11 cellular contexts compared by ENCODE assay signal in genomic region chrX:2351999-2352995, GRCh38.
DNase-seq lines count a peak whose midpoint lies in the region; ATAC-seq, FAIRE-seq and TF ChIP-seq lines count a peak whose summit lies in the region.
"Had no signal": no experiment of that assay in that cellular context is flagged by ENCODE, and none has a peak within 500 bp of the region (broad histone marks: within the 10 kb centered on the region; RNA-seq: fewer than 3 reads in every experiment).

No MANE protein-coding gene starts in this region.

- TF ChIP-seq POLR2A in H54 (IDR thresholded peaks at IDR 0.05; ENCODE audit: low read depth, low read length): no peak
- TF ChIP-seq POLR2A in thyroid gland (IDR thresholded peaks at IDR 0.05): no peak

- H3K4me3 ChIP-seq in cardiac fibroblast (replicated peaks in 1 of 2; ENCODE audit: low read depth in 2 of 2, low read length in 2 of 2) (no peak overlapping the region), thyroid gland (replicated peaks in 1 of 3) (no peak overlapping the region)
- H3K4me3 ChIP-seq in CD4-positive, alpha-beta memory T cell (ENCODE audit: low read length in 2 of 2): no peak overlapping the region

- 89 to 92% methylated on average over 18 to 19 of the region's 19 CpGs for WGBS in thyroid gland, 2 donors

- DNase-seq in ACHN: peak; percentile 51
- peak; percentile 52 for DNase-seq in H54 (ENCODE audit: insufficient read length, low spot score)
- DNase-seq in cardiac fibroblast (ENCODE audit: low read depth in 2 of 2): peak; percentile 71 to 85
- peak; percentile 78 for DNase-seq in kidney tubule cell (ENCODE audit: low spot score)
- no peak for DNase-seq in CD4-positive, alpha-beta memory T cell
- DNase-seq in CD4-positive, alpha-beta T cell: no peak
- no peak for DNase-seq in thyroid gland
- DNase-seq: activated CD8-positive, alpha-beta memory T cell treated with anti-CD3 and anti-CD28 coated beads for 24 hours; midbrain had no signal

- no peak overlapping the region for H3K4me3 Mint-ChIP-seq in CD4-positive, alpha-beta memory T cell
- no peak overlapping the region for H3K4me3 Mint-ChIP-seq in CD4-positive, alpha-beta T cell

- POLR2A ChIA-PET in CD4-positive, alpha-beta memory T cell (lab: Charles Lee; ENCODE audit: partially characterized antibody): no interaction called here
- POLR2A ChIA-PET in CD4-positive, alpha-beta T cell (lab: Charles Lee): no interaction called here

- H3K27ac Mint-ChIP-seq in CD4-positive, alpha-beta memory T cell: peak overlapping the region in 1 of 7 donors; percentile 26
- H3K27ac Mint-ChIP-seq in CD4-positive, alpha-beta T cell: no peak overlapping the region

- no peaks in the 10 kb centered on the region for H3K4me1 ChIP-seq in CD4-positive, alpha-beta memory T cell (ENCODE audit: insufficient read depth, low read length)
- no peaks in the 10 kb centered on the region for H3K4me1 ChIP-seq in thyroid gland

- no peaks in the 10 kb centered on the region for H3K27me3 ChIP-seq in CD4-positive, alpha-beta memory T cell (ENCODE audit: insufficient read depth, low read length)
- H3K27me3 ChIP-seq in CD4-positive, alpha-beta T cell (ENCODE audit: control insufficient read depth, insufficient read depth, low read length): no peaks in the 10 kb centered on the region
- no peaks in the 10 kb centered on the region for H3K27me3 ChIP-seq in thyroid gland

- intact Hi-C loops in CD4-positive, alpha-beta memory T cell (cut with micrococcal nuclease): no loop called here
- intact Hi-C loops in CD4-positive, alpha-beta T cell (cut with DNase I, micrococcal nuclease): no loop called here
- intact Hi-C loops in thyroid gland (cut with DNase I): no loop called here

- no peaks in the 10 kb centered on the region for H3K27me3 Mint-ChIP-seq in CD4-positive, alpha-beta memory T cell
- no peaks in the 10 kb centered on the region for H3K27me3 Mint-ChIP-seq in CD4-positive, alpha-beta T cell

- TF ChIP-seq CTCF in cardiac fibroblast (IDR thresholded peaks at IDR 0.05; ENCODE audit: low read depth, low read length) (no peak), thyroid gland (IDR thresholded peaks at IDR 0.05) (no peak)
- TF ChIP-seq CTCF in CD4-positive, alpha-beta T cell (IDR thresholded peaks at IDR 0.05): no peak

- H3K27ac ChIP-seq in CD4-positive, alpha-beta memory T cell (ENCODE audit: low read depth, low read length): no peak overlapping the region
- no peak overlapping the region for H3K27ac ChIP-seq in CD4-positive, alpha-beta T cell (ENCODE audit: low read depth, low read length)
- H3K27ac ChIP-seq in thyroid gland: no peak overlapping the region
- H3K27ac ChIP-seq: KMS-11 had no signal

- peaks cover 0 to 17% (median 4%) of the 10 kb centered on the region in 8 donors for H3K9me3 Mint-ChIP-seq in CD4-positive, alpha-beta memory T cell
- peaks cover 3% of the 10 kb centered on the region for H3K9me3 Mint-ChIP-seq in CD4-positive, alpha-beta T cell

- CTCF ChIA-PET in CD4-positive, alpha-beta memory T cell (lab: Charles Lee; ENCODE audit: partially characterized antibody): no interaction called here
- CTCF ChIA-PET in CD4-positive, alpha-beta T cell (lab: Charles Lee): no interaction called here

- H3K4me1 Mint-ChIP-seq in CD4-positive, alpha-beta memory T cell: peaks cover 0 to 5% (median under 1%) of the 10 kb centered on the region in 4 donors
- no peaks in the 10 kb centered on the region for H3K4me1 Mint-ChIP-seq in CD4-positive, alpha-beta T cell (ENCODE audit: low read depth)

- H3K36me3 Mint-ChIP-seq in CD4-positive, alpha-beta memory T cell: peaks cover 46 to 57% of the 10 kb centered on the region in 2 donors
- H3K36me3 Mint-ChIP-seq in CD4-positive, alpha-beta T cell (ENCODE audit: low read depth): peaks cover 74% of the 10 kb centered on the region

- no peaks in the 10 kb centered on the region for H3K36me3 ChIP-seq in CD4-positive, alpha-beta memory T cell (ENCODE audit: insufficient read depth, low read length)
- H3K36me3 ChIP-seq in thyroid gland: no peaks in the 10 kb centered on the region

- ATAC-seq in CD4-positive, alpha-beta T cell (ENCODE audit: poor library complexity): no peak
- ATAC-seq in GM21381 (IDR thresholded peaks at IDR 0.05; ENCODE audit: unreplicated experiment): no peak

- in situ Hi-C loops in ACHN (cut with HindIII; ENCODE audit: low pct_ligation_motif_present, low pct_unique_long_range_greater_than_20kb, low sequenced_read_pairs): no loop called here

- no peaks in the 10 kb centered on the region for H3K9me3 ChIP-seq in CD4-positive, alpha-beta memory T cell (ENCODE audit: control insufficient read depth in 1 of 2, low read length in 2 of 2)
- no peaks in the 10 kb centered on the region for H3K9me3 ChIP-seq in CD4-positive, alpha-beta T cell (ENCODE audit: control insufficient read depth, low read length)
- no peaks in the 10 kb centered on the region for H3K9me3 ChIP-seq in thyroid gland

- FAIRE-seq in H54 (lab: Jason Lieb, UNC): no peak

Comparison
In these comparisons a context has a peak if more than half of its experiments do, and no peak if none do; other contexts are left out.
1. DNase-seq: peak in ACHN (single experiment), H54 (single experiment), cardiac fibroblast (2 of 2) and kidney tubule cell (single experiment); none in CD4-positive, alpha-beta memory T cell (0 of 5), CD4-positive, alpha-beta T cell (0 of 10) and thyroid gland (0 of 2).